21 cellular contexts compared by ENCODE assay signal in genomic region chr16:1326380-1326779, GRCh38. TPM values are rescaled to one million over a fixed set of nuclear protein-coding genes. Genes with fewer than 3 reads are reported as not detected.
"Had no signal": no experiment of that assay in that cellular context is flagged by ENCODE, and none has a peak within 500 bp of the region (broad histone marks: within the 10 kb centered on the region; RNA-seq: fewer than 3 reads in every experiment).

No MANE protein-coding gene starts in this region.

- H3K36me3 Mint-ChIP-seq: activated naive CD4-positive, alpha-beta T cell treated with anti-CD3 and anti-CD28 coated beads, Interleukin-2, amount 50 U/mL, for 72 hours; natural killer cell treated with Interleukin-12 subunit alpha and Interleukin-12 subunit beta and Interleukin-15 and Interleukin-18, amount 100 ng/mL, for 72 hours had no signal

- H3K27me3 ChIP-seq: pancreas, testis had no signal

- H3K4me1 ChIP-seq: pancreas, testis had no signal

- H3K27ac Mint-ChIP-seq: activated CD8-positive, alpha-beta memory T cell treated with anti-CD3 and anti-CD28 coated beads, Interleukin-2, amount 10 ng/mL, durations not matched to agents 7 days and 5 days; natural killer cell treated with Interleukin-12 subunit alpha and Interleukin-12 subunit beta and Interleukin-15 and Interleukin-18, amount 100 ng/mL, for 72 hours had no signal

- DNase-seq: activated CD4-positive, alpha-beta T cell treated with anti-CD3 and anti-CD28 coated beads, Interleukin-2, amount 50 U/mL, for 4 hours; activated CD4-positive, CD25-positive, alpha-beta regulatory T cell treated with anti-CD3 and anti-CD28 coated beads, Interleukin-2, amount 50 U/mL, for 72 hours; activated CD8-positive, alpha-beta memory T cell treated with anti-CD3 and anti-CD28 coated beads, Interleukin-2, amount 10 ng/mL, durations not matched to agents 7 days and 5 days; activated gamma-delta T cell; activated T-cell treated with anti-CD3 and anti-CD28 coated beads, Interleukin-2, amount 50 U/mL, for 24 hours; amygdala; brain microvascular endothelial cell; effector CD4-positive, alpha-beta T cell; esophagus squamous epithelium; hippocampal formation; mammary epithelial cell; pancreas; stomach; T-helper 9 cell; testis; upper lobe of right lung had no signal

- H3K9me3 Mint-ChIP-seq: activated naive CD4-positive, alpha-beta T cell treated with anti-CD3 and anti-CD28 coated beads, Interleukin-2, amount 50 U/mL, for 72 hours; activated T-cell treated with anti-CD3 and anti-CD28 coated beads, Interleukin-2, amount 50 U/mL, for 24 hours; central memory CD8-positive, alpha-beta T cell; natural killer cell treated with Interleukin-12 subunit alpha and Interleukin-12 subunit beta and Interleukin-15 and Interleukin-18, amount 100 ng/mL, for 72 hours had no signal

- H3K4me3 ChIP-seq: coronary artery, esophagus squamous epithelium, pancreas, stomach, testis, upper lobe of right lung had no signal

- H3K4me3 Mint-ChIP-seq: activated CD8-positive, alpha-beta memory T cell treated with anti-CD3 and anti-CD28 coated beads, Interleukin-2, amount 10 ng/mL, durations not matched to agents 7 days and 5 days; activated T-cell treated with anti-CD3 and anti-CD28 coated beads, Interleukin-2, amount 50 U/mL, for 24 hours; central memory CD8-positive, alpha-beta T cell; natural killer cell treated with Interleukin-12 subunit alpha and Interleukin-12 subunit beta and Interleukin-15 and Interleukin-18, amount 100 ng/mL, for 72 hours had no signal

- H3K27ac ChIP-seq: brain microvascular endothelial cell, coronary artery, pancreas, testis, upper lobe of right lung had no signal

- H3K27me3 Mint-ChIP-seq: central memory CD8-positive, alpha-beta T cell; natural killer cell treated with Interleukin-12 subunit alpha and Interleukin-12 subunit beta and Interleukin-15 and Interleukin-18, amount 100 ng/mL, for 72 hours had no signal

- H3K9me3 ChIP-seq: pancreas, testis, upper lobe of right lung had no signal

RNA-seq across cellular contexts. Expression of gene BAIAP3, which starts 7.1 kb away (rescaled TPM):
- polyA plus RNA-seq: keratinocyte had no signal
